15 cellular contexts compared by ENCODE assay signal in the genomic region with DNA sequence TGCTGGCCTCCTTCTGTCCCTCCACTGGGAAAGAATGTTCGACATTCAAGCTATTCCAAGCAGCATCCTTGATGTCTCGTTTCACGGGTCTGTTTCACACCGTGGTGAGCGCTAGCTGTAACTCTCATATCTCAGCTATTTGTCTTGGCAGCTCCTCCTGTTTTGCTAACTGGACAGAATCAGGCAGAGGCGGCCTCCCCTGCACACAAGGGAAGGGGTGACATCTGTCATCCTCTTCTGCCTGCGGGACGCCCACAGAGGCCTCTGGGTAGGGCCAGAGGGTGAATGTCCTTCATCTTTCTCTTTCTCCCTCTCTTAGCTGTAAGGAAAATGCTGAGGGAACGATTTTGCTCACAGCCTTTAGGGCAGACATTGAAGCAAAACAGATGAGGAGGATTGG.
DNase-seq lines count a peak whose midpoint lies in the region; TF ChIP-seq lines count a peak whose summit lies in the region.
"Had no signal": no experiment of that assay in that cellular context is flagged by ENCODE, and none has a peak within 500 bp of the region (broad histone marks: within the 10 kb centered on the region; RNA-seq: fewer than 3 reads in every experiment).

No MANE protein-coding gene starts in this region.

- H3K4me1 ChIP-seq in esophagus muscularis mucosa (peaks cover 5 to 49% (median 38%) of the 10 kb centered on the region in 4 donors), mesodermal cell (ENCODE audit: control insufficient read depth, insufficient read depth, low read length, poor library complexity, severe bottlenecking) (peaks cover 7% of the 10 kb centered on the region), stomach (peaks cover 0 to 10% (median 0%) of the 10 kb centered on the region in 4 donors)
- H3K4me1 ChIP-seq: uterus had no signal

- H3K36me3 ChIP-seq in esophagus muscularis mucosa, result no peaks in the 10 kb centered on the region
- H3K36me3 ChIP-seq in mesodermal cell (ENCODE audit: control insufficient read depth, insufficient read depth, low read length), result no peaks in the 10 kb centered on the region
- H3K36me3 ChIP-seq in stomach, result no peaks in the 10 kb centered on the region
- H3K36me3 ChIP-seq: uterus had no signal

- TF ChIP-seq POLR2A in esophagus muscularis mucosa (IDR thresholded peaks at IDR 0.05; ENCODE audit: low read depth), result no peak
- TF ChIP-seq POLR2A in stomach (IDR thresholded peaks at IDR 0.05), result no peak

- intact Hi-C loops in esophagus muscularis mucosa (cut with DNase I), result no loop called here
- intact Hi-C loops in stomach (cut with DNase I; ENCODE audit: low total_unique reads), result no loop called here

- in situ Hi-C loops in ACHN (cut with HindIII; ENCODE audit: low pct_ligation_motif_present, low pct_unique_long_range_greater_than_20kb, low sequenced_read_pairs), result no loop called here

- 31% methylated on average over 9 of the region's 9 CpGs for WGBS in esophagus muscularis mucosa
- WGBS in mesodermal cell (ENCODE audit: insufficient coverage in 2 of 2), 2 experiments, result 70 to 76% methylated on average over 6 to 7 of the region's 9 CpGs
- WGBS in stomach, 5 donors, result 30 to 49% (median 32%) methylated on average over 9 of the region's 9 CpGs

- H3K9me3 ChIP-seq in esophagus muscularis mucosa, result peaks cover 0 to 5% (median 0%) of the 10 kb centered on the region in 4 donors
- H3K9me3 ChIP-seq in mesodermal cell (ENCODE audit: control insufficient read depth, low read length), result peaks cover 14% of the 10 kb centered on the region
- peaks cover 0 to 15% (median 9%) of the 10 kb centered on the region in 4 donors for H3K9me3 ChIP-seq in stomach
- H3K9me3 ChIP-seq: uterus had no signal

- DNase-seq in ACHN, result peak; percentile 9
- DNase-seq in NCI-H2029 (lab: John Stamatoyannopoulos, UW), result peak; percentile 71
- no peak for DNase-seq in esophagus muscularis mucosa (ENCODE audit: extremely low spot score)
- no peak for DNase-seq in stomach
- DNase-seq in middle frontal gyrus (ENCODE audit: extremely low spot score, low spot score), result no peak
- DNase-seq in central memory CD4-positive, alpha-beta T cell, result no peak
- no peak for DNase-seq in DMS153 treated with DMSO at 0.1 percent for 48 hours (lab: John Stamatoyannopoulos, UW; ENCODE audit: unreplicated experiment)
- DNase-seq: activated T-cell treated with anti-CD3 and anti-CD28 coated beads, Interleukin-2, amount 50 U/mL, for 48 hours; AML-193; amygdala; NCI-H1694 treated with DMSO at 0.1 percent for 48 hours; stimulated activated CD4-positive, alpha-beta T cell treated with anti-CD3 and anti-CD28 coated beads, Interleukin-15, amount 100 ng/mL, for 24 hours; uterus had no signal

- H3K27me3 ChIP-seq in esophagus muscularis mucosa (no peaks in the 10 kb centered on the region), stomach (no peaks in the 10 kb centered on the region)
- H3K27me3 ChIP-seq: uterus had no signal

- H3K4me3 ChIP-seq in esophagus muscularis mucosa (no peak overlapping the region), mesodermal cell (ENCODE audit: extremely low read depth, insufficient read depth, low read length, poor library complexity, severe bottlenecking) (no peak overlapping the region), stomach (no peak overlapping the region)
- H3K4me3 ChIP-seq: uterus had no signal

- TF ChIP-seq CTCF in esophagus muscularis mucosa (IDR thresholded peaks at IDR 0.05) (no peak), stomach (IDR thresholded peaks at IDR 0.05) (no peak)

- H3K27ac ChIP-seq in esophagus muscularis mucosa (replicated peaks in 1 of 4) (peak overlapping the region; percentile 44 to 71 (median 61)), mesodermal cell (ENCODE audit: low read depth, low read length, severe bottlenecking) (peak overlapping the region; percentile 52), stomach (no peak overlapping the region)
- H3K27ac ChIP-seq: epithelial cell of prostate, uterus had no signal

- TF ChIP-seq EP300 in esophagus muscularis mucosa (IDR thresholded peaks at IDR 0.05), result no peak
- no peak for TF ChIP-seq EP300 in stomach (IDR thresholded peaks at IDR 0.05)

Comparison
In these comparisons a context has a peak if more than half of its experiments do, and no peak if none do; other contexts are left out.
1. DNase-seq: peak in ACHN (single experiment) and NCI-H2029 (single experiment); none in esophagus muscularis mucosa (single experiment), stomach (single experiment), middle frontal gyrus (single experiment), central memory CD4-positive, alpha-beta T cell (single experiment) and DMS153 treated with DMSO at 0.1 percent for 48 hours (single experiment).
2. H3K27ac ChIP-seq: peak in esophagus muscularis mucosa (4 of 4) and mesodermal cell (single experiment); none in stomach (0 of 5).